29 cellular contexts compared by ENCODE assay signal in the genomic region with DNA sequence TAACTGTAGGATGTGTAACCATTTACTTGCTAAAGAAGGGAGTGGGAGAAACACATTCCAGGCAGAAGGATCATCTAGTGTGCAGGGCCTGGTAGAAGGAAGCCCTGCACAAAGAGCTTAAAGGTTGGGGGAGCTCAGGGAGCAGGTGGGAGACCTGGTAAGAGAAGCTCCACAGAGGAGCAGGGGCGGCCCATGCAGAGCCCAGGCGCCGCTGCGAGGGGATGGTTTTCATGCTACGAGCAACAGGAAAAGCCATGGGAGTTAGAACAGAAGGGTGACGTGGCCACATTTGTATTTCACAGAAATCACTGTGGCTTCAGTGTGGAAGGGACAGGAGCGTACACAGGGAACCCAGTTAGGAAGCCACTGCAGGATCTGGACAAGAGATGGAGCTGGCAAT.
"Had no signal": no experiment of that assay in that cellular context is flagged by ENCODE, and none has a peak within 500 bp of the region (broad histone marks: within the 10 kb centered on the region; RNA-seq: fewer than 3 reads in every experiment).

No MANE protein-coding gene starts in this region.

- H3K4me1 ChIP-seq: pancreas, prostate gland, thyroid gland had no signal

- DNase-seq: islet precursor cell; left ventricle myocardium inferior; midbrain; mucosa of descending colon; naive thymus-derived CD8-positive, alpha-beta T cell; nucleus accumbens; pancreas; posterior cingulate gyrus; retina; right cardiac atrium; stimulated activated CD4-positive, alpha-beta T cell treated with anti-CD3 and anti-CD28 coated beads, Interleukin-12 subunit alpha, Interleukin-12 subunit beta, amount 100 ng/mL, for 4 hours; stimulated activated CD4-positive, alpha-beta T cell treated with anti-CD3 and anti-CD28 coated beads, Interleukin-15, amount 100 ng/mL, for 24 hours; stimulated activated CD4-positive, alpha-beta T cell treated with anti-CD3 and anti-CD28 coated beads, Interleukin-2, amount 100 ng/mL, for 24 hours; stimulated activated CD4-positive, alpha-beta T cell treated with anti-CD3 and anti-CD28 coated beads, Interleukin-4, amount 100 ng/mL, for 1 hour; stimulated activated naive B cell treated with anti-CD40 and anti-IgM and Interleukin-4, amounts not matched to agents 10 μg/mL and 1 μg/mL and 100 μg/mL, for 72 hours; stimulated activated naive CD8-positive, alpha-beta T cell treated with anti-CD3 and anti-CD28 coated beads, Interleukin-15, Interleukin-2, amounts not matched to agents 100 U/mL and 50 U/mL, for 24 hours; stomach; testis; thyroid gland; trophoblast cell; upper lobe of right lung had no signal

- H3K4me3 ChIP-seq: hepatocyte, left ventricle myocardium inferior, lung, mucosa of descending colon, pancreas, prostate gland, skin epidermis, stomach, testis, thyroid gland, upper lobe of right lung had no signal

- H3K27me3 Mint-ChIP-seq: stimulated activated naive B cell treated with anti-CD40 and anti-IgM and Interleukin-4, amounts not matched to agents 10 μg/mL and 1 μg/mL and 100 μg/mL, for 72 hours had no signal

- H3K27ac ChIP-seq: left ventricle myocardium inferior, pancreas, prostate gland, skin epidermis, stomach, testis, thyroid gland, upper lobe of right lung had no signal

- H3K27me3 ChIP-seq: hepatocyte, pancreas, stomach, testis, thyroid gland, upper lobe of right lung had no signal

- H3K27ac Mint-ChIP-seq: memory B cell; nephron; stimulated activated naive B cell treated with anti-CD40 and anti-IgM and Interleukin-4, amounts not matched to agents 10 μg/mL and 1 μg/mL and 100 μg/mL, for 72 hours had no signal

- H3K4me3 Mint-ChIP-seq: memory B cell; naive thymus-derived CD8-positive, alpha-beta T cell; nephron; neural crest cell; stimulated activated naive B cell treated with anti-CD40 and anti-IgM and Interleukin-4, amounts not matched to agents 10 μg/mL and 1 μg/mL and 100 μg/mL, for 72 hours had no signal

- ATAC-seq: mucosa of descending colon; naive thymus-derived CD8-positive, alpha-beta T cell; pancreas; right cardiac atrium; sciatic nerve; stimulated activated naive B cell treated with anti-CD40 and anti-IgM and Interleukin-4, amounts not matched to agents 10 μg/mL and 1 μg/mL and 100 μg/mL, for 72 hours; stimulated activated naive CD8-positive, alpha-beta T cell treated with anti-CD3 and anti-CD28 coated beads, Interleukin-15, Interleukin-2, amounts not matched to agents 100 U/mL and 50 U/mL, for 24 hours; upper lobe of right lung had no signal

- H3K4me1 Mint-ChIP-seq: memory B cell; naive thymus-derived CD8-positive, alpha-beta T cell; nephron; neural crest cell; stimulated activated naive B cell treated with anti-CD40 and anti-IgM and Interleukin-4, amounts not matched to agents 10 μg/mL and 1 μg/mL and 100 μg/mL, for 72 hours had no signal

- H3K36me3 ChIP-seq: left ventricle myocardium inferior, pancreas, prostate gland, stomach, thyroid gland, upper lobe of right lung had no signal

- H3K9me3 ChIP-seq: left ventricle myocardium inferior, mucosa of descending colon, pancreas, prostate gland, stomach, testis, thyroid gland, upper lobe of right lung had no signal

- H3K36me3 Mint-ChIP-seq: memory B cell; naive thymus-derived CD8-positive, alpha-beta T cell; stimulated activated naive B cell treated with anti-CD40 and anti-IgM and Interleukin-4, amounts not matched to agents 10 μg/mL and 1 μg/mL and 100 μg/mL, for 72 hours had no signal
